24 cellular contexts compared by ENCODE assay signal in the genomic region with DNA sequence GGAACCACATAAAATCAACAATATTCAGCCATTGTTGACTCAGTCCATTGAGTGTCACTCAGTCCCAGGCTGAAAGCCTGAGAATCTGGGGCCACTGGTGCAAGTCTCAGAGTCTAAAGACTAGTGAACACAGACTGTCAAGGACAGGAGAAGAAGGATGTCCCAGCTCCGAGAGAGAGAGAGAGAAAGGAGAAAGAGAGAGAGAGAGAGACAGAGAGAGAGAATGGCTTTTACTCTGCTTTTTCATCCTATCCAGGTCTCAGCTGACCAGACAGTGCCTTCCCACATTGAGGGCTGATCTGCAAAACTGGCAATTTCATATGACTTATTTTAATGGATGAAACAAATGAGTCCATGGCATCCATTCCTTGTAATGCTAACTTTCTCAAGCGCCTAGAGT.
"Had no signal": no experiment of that assay in that cellular context is flagged by ENCODE, and none has a peak within 500 bp of the region (broad histone marks: within the 10 kb centered on the region; RNA-seq: fewer than 3 reads in every experiment).

No MANE protein-coding gene starts in this region.

- H3K9me3 ChIP-seq: colonic mucosa, esophagus muscularis mucosa, esophagus squamous epithelium, gastrocnemius medialis, gastroesophageal sphincter, heart left ventricle, heart right ventricle had no signal

- H3K36me3 ChIP-seq: colonic mucosa, esophagus muscularis mucosa, esophagus squamous epithelium, gastrocnemius medialis, gastroesophageal sphincter, heart left ventricle, heart right ventricle had no signal

- H3K27ac ChIP-seq: colonic mucosa, coronary artery, dorsolateral prefrontal cortex, epithelial cell of prostate, esophagus muscularis mucosa, esophagus squamous epithelium, foreskin keratinocyte, gastrocnemius medialis, gastroesophageal sphincter, heart left ventricle, heart right ventricle had no signal

- DNase-seq: colonic mucosa; cortex of kidney; dermis blood vessel endothelial cell; dorsolateral prefrontal cortex; effector CD4-positive, alpha-beta T cell; effector CD8-positive, alpha-beta T cell; effector memory CD4-positive, alpha-beta T cell; effector memory CD8-positive, alpha-beta T cell; endodermal cell; erythroblast; esophagus squamous epithelium; foreskin fibroblast; foreskin keratinocyte; foreskin melanocyte; gastrocnemius medialis; glutamatergic neuron; head of caudate nucleus; heart left ventricle; heart right ventricle had no signal

- H3K27me3 ChIP-seq: colonic mucosa, esophagus squamous epithelium, foreskin keratinocyte, gastrocnemius medialis had no signal

- H3K27me3 Mint-ChIP-seq: dendritic cell treated with granulocyte-macrophage colony-stimulating factor and Interleukin-4, amounts not matched to agents 40 ng/mL and 50 ng/mL, for 4 days had no signal

- H3K4me3 ChIP-seq: colonic mucosa, coronary artery, dorsolateral prefrontal cortex, esophagus muscularis mucosa, esophagus squamous epithelium, gastrocnemius medialis, gastroesophageal sphincter, heart left ventricle, heart right ventricle had no signal

- H3K4me3 Mint-ChIP-seq: dendritic cell treated with granulocyte-macrophage colony-stimulating factor and Interleukin-4, amounts not matched to agents 40 ng/mL and 50 ng/mL, for 4 days; effector memory CD8-positive, alpha-beta T cell; endodermal cell had no signal

- H3K27ac Mint-ChIP-seq: dendritic cell treated with granulocyte-macrophage colony-stimulating factor and Interleukin-4, amounts not matched to agents 40 ng/mL and 50 ng/mL, for 4 days; effector memory CD8-positive, alpha-beta T cell; endodermal cell had no signal

- H3K4me1 ChIP-seq: colonic mucosa, esophagus muscularis mucosa, esophagus squamous epithelium, foreskin keratinocyte, gastrocnemius medialis, gastroesophageal sphincter, heart left ventricle had no signal

- H3K9me3 Mint-ChIP-seq: dendritic cell treated with granulocyte-macrophage colony-stimulating factor and Interleukin-4, amounts not matched to agents 40 ng/mL and 50 ng/mL, for 4 days; endodermal cell had no signal
